8 cellular contexts compared by ENCODE assay signal in genomic region chr5:172902497-172903472, GRCh38. TPM values are rescaled to one million over a fixed set of nuclear protein-coding genes. Genes with fewer than 3 reads are reported as not detected.
A peak's percentile ranks its signal among the peaks of the same experiment; 100 is the strongest.
DNase-seq lines count a peak whose midpoint lies in the region; ATAC-seq lines count a peak whose summit lies in the region.

No MANE protein-coding gene starts in this region.

- H3K9ac ChIP-seq in duodenal mucosa (ENCODE audit: low read depth in 1 of 2, low read length in 2 of 2) = peak overlapping the region; percentile 51 to 79

- H3K27ac ChIP-seq in duodenal mucosa (ENCODE audit: low read depth, low read length) (peak overlapping the region; percentile 94), mesodermal cell (ENCODE audit: low read depth, low read length, severe bottlenecking) (peak overlapping the region; percentile 83), aorta (ENCODE audit: low read depth in 1 of 2, low read length in 2 of 2) (peak overlapping the region; percentile 97 to 99)

- H3K4me3 ChIP-seq in duodenal mucosa (ENCODE audit: low read depth in 1 of 2, low read length in 2 of 2) (no peak overlapping the region), mesodermal cell (ENCODE audit: extremely low read depth, insufficient read depth, low read length, poor library complexity, severe bottlenecking) (no peak overlapping the region), aorta (ENCODE audit: low read length in 2 of 2) (no peak overlapping the region)

- WGBS in mesodermal cell (ENCODE audit: insufficient coverage in 2 of 2), 2 experiments = 76 to 87% methylated on average over 13 of the region's 25 CpGs
- WGBS in aorta, 2 donors = 17 to 19% methylated on average over 25 of the region's 25 CpGs

- ATAC-seq in aorta (ENCODE audit: low FRiP score) (peak; percentile 61), GM18870 (IDR thresholded peaks at IDR 0.05; ENCODE audit: unreplicated experiment) (no peak)

- peaks cover 19 to 28% of the 10 kb centered on the region in 2 donors for H3K36me3 ChIP-seq in duodenal mucosa (ENCODE audit: control insufficient read depth in 1 of 2, insufficient read depth in 2 of 2, low read length in 2 of 2)
- H3K36me3 ChIP-seq in mesodermal cell (ENCODE audit: control insufficient read depth, insufficient read depth, low read length) = peaks cover 45% of the 10 kb centered on the region
- H3K36me3 ChIP-seq in aorta (ENCODE audit: control insufficient read depth in 1 of 2, insufficient read depth in 2 of 2, low read length in 1 of 2) = no peaks in the 10 kb centered on the region

- H3K4me1 ChIP-seq in duodenal mucosa (ENCODE audit: control insufficient read depth in 1 of 2, insufficient read depth in 2 of 2, low read length in 2 of 2) (peaks cover 27 to 41% of the 10 kb centered on the region in 2 donors), mesodermal cell (ENCODE audit: control insufficient read depth, insufficient read depth, low read length, poor library complexity, severe bottlenecking) (peaks cover 77% of the 10 kb centered on the region), aorta (ENCODE audit: control insufficient read depth in 1 of 2, insufficient read depth in 2 of 2, low read length in 2 of 2) (peaks cover 0 to 6% of the 10 kb centered on the region in 2 donors)

- H3K27me3 ChIP-seq in duodenal mucosa (ENCODE audit: control insufficient read depth in 1 of 2, insufficient read depth in 2 of 2, low read length in 2 of 2) (no peaks in the 10 kb centered on the region), aorta (ENCODE audit: control insufficient read depth in 1 of 2, insufficient read depth in 2 of 2, low read length in 1 of 2) (no peaks in the 10 kb centered on the region)

- DNase-seq in COLO668 (lab: John Stamatoyannopoulos, UW; ENCODE audit: unreplicated experiment) (peak; percentile 13), NCI-H69 (lab: John Stamatoyannopoulos, UW) (peak; percentile 48), aorta (peak; percentile 86 to 96), T-helper 1 cell (no peak)
- DNase-seq in stimulated activated CD4-positive, alpha-beta T cell treated with anti-CD3 and anti-CD28 coated beads, Interleukin-4, amount 100 ng/mL, for 1 hour = no peak

- intact Hi-C loops in aorta (cut with DNase I) = loop anchor here (2.0 to 5.0 kb wide), 4 partner anchors 30 to 132 kb away; partner anchors contain the start of gene DUSP1 (in 2 of the 2)

- no peaks in the 10 kb centered on the region for H3K9me3 ChIP-seq in duodenal mucosa (ENCODE audit: control insufficient read depth in 1 of 2, low read length in 2 of 2)
- H3K9me3 ChIP-seq in mesodermal cell (ENCODE audit: control insufficient read depth, low read length) = no peaks in the 10 kb centered on the region
- H3K9me3 ChIP-seq in aorta (ENCODE audit: control insufficient read depth, low read length) = no peaks in the 10 kb centered on the region

RNA-seq across cellular contexts. Expression of gene RPL26L1, which starts 56.4 kb away (rescaled TPM):
- 88.8 TPM for polyA plus RNA-seq in mesodermal cell (2013, experiment 1 of 2)
- 99.2 TPM for polyA plus RNA-seq in mesodermal cell (2013, experiment 2 of 2)
- total RNA-seq in aorta = 10 to 100 TPM; 16.7 to 31.2 TPM
- 10 to 100 TPM; 28.2 to 30.4 TPM for polyA plus RNA-seq in aorta

Comparison
In these comparisons a context has a peak if more than half of its experiments do, and no peak if none do; other contexts are left out.
1. DNase-seq: peak in COLO668 (single experiment), NCI-H69 (single experiment) and aorta (2 of 2); none in stimulated activated CD4-positive, alpha-beta T cell treated with anti-CD3 and anti-CD28 coated beads, Interleukin-4, amount 100 ng/mL, for 1 hour (single experiment) and T-helper 1 cell (0 of 5).
2. Peak in every context shown above with its lines, with median percentiles within 50 percentile points of each other: H3K27ac ChIP-seq.